1 cellular context compared by ENCODE assay signal in the genomic region with DNA sequence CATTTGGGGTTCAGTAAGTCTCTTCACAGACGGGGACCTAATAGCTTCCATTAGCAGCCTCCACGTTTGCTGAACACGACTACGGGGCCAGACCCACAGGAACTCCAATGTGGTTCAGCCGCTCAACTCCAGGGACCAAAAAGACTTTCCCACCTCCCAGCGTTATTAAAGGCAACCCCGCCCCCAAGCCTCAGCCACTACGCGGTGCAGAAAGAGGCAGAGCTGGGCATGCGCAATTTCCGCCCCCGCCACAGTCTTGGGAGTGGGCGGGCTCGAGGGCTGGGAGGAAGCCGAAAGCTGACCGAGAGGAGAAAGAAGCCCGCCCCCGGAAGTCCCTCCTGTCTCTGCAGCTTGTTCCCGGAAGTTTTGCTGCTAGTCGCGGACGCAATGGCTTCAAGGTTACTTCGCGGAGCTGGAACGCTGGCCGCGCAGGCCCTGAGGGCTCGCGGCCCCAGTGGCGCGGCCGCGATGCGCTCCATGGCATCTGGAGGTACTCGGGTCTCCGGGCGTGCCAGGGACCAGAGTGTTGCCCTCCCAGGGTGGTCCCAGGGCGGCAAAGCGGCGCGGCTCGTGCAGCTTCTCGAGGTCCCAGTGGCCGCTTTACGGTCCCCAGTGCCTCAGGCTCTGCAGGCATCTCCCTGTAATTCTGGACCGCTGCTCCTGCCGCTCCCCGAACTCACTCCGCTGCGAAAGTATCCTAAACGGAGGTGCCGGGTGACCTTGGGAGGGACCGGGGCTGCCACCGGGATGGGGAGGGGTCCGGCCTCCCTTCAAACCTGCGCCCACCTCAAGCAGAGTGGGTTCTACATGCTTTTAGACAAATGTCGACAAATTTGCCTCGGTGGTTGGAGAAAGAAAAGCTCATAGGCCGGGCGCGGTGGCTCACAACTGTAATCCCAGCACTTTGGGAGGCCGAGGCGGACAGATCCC.
TF ChIP-seq lines count a peak whose summit lies in the region.

A gene with protein sequence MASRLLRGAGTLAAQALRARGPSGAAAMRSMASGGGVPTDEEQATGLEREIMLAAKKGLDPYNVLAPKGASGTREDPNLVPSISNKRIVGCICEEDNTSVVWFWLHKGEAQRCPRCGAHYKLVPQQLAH (plus strand): TSS at position 363 of the 930 bp plus-strand sequence. CDS start 25 bp downstream, at position 388.

TF ChIP-seq in SK-N-SH, 30 proteins besides CTCF, POLR2A, EP300 and RAD21 (continued from another document):
- TF ChIP-seq, protein P1, sequence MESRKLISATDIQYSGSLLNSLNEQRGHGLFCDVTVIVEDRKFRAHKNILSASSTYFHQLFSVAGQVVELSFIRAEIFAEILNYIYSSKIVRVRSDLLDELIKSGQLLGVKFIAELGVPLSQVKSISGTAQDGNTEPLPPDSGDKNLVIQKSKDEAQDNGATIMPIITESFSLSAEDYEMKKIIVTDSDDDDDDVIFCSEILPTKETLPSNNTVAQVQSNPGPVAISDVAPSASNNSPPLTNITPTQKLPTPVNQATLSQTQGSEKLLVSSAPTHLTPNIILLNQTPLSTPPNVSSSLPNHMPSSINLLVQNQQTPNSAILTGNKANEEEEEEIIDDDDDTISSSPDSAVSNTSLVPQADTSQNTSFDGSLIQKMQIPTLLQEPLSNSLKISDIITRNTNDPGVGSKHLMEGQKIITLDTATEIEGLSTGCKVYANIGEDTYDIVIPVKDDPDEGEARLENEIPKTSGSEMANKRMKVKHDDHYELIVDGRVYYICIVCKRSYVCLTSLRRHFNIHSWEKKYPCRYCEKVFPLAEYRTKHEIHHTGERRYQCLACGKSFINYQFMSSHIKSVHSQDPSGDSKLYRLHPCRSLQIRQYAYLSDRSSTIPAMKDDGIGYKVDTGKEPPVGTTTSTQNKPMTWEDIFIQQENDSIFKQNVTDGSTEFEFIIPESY (IDR thresholded peaks at IDR 0.05; ENCODE audit: borderline replicate concordance, low read depth): no peak
- TF ChIP-seq MXI1 (IDR thresholded peaks at IDR 0.05; ENCODE audit: low read depth, low read length) (peak; percentile 79), RFX5 (IDR thresholded peaks at IDR 0.05; ENCODE audit: low read length) (peak; percentile 63; the same call in 1 of the 2 replicates), NFIC (IDR thresholded peaks at IDR 0.05; ENCODE audit: borderline replicate concordance) (no peak), EZH2phosphoT487 (IDR thresholded peaks at IDR 0.05; ENCODE audit: borderline replicate concordance, low read depth) (no peak), SIN3A (IDR thresholded peaks at IDR 0.05; ENCODE audit: borderline replicate concordance, low read depth, low read length) (peak; percentile 45; the same call in 1 of the 2 replicates), NRF1 (IDR thresholded peaks at IDR 0.05; ENCODE audit: low read depth, low read length) (peak; percentile 86), POLR2AphosphoS5 (IDR thresholded peaks at IDR 0.05; ENCODE audit: low read depth, low read length) (peak; percentile 96)
- TF ChIP-seq, protein P2, sequence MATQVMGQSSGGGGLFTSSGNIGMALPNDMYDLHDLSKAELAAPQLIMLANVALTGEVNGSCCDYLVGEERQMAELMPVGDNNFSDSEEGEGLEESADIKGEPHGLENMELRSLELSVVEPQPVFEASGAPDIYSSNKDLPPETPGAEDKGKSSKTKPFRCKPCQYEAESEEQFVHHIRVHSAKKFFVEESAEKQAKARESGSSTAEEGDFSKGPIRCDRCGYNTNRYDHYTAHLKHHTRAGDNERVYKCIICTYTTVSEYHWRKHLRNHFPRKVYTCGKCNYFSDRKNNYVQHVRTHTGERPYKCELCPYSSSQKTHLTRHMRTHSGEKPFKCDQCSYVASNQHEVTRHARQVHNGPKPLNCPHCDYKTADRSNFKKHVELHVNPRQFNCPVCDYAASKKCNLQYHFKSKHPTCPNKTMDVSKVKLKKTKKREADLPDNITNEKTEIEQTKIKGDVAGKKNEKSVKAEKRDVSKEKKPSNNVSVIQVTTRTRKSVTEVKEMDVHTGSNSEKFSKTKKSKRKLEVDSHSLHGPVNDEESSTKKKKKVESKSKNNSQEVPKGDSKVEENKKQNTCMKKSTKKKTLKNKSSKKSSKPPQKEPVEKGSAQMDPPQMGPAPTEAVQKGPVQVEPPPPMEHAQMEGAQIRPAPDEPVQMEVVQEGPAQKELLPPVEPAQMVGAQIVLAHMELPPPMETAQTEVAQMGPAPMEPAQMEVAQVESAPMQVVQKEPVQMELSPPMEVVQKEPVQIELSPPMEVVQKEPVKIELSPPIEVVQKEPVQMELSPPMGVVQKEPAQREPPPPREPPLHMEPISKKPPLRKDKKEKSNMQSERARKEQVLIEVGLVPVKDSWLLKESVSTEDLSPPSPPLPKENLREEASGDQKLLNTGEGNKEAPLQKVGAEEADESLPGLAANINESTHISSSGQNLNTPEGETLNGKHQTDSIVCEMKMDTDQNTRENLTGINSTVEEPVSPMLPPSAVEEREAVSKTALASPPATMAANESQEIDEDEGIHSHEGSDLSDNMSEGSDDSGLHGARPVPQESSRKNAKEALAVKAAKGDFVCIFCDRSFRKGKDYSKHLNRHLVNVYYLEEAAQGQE (IDR thresholded peaks at IDR 0.05; ENCODE audit: low read depth, low read length): no peak
